17 cellular contexts compared by ENCODE assay signal in genomic region chr19:38741670-38742069, GRCh38. TPM values are rescaled to one million over a fixed set of nuclear protein-coding genes. Genes with fewer than 3 reads are reported as not detected.
DNase-seq lines count a peak whose midpoint lies in the region; ATAC-seq and TF ChIP-seq lines count a peak whose summit lies in the region.
"Had no signal": no experiment of that assay in that cellular context is flagged by ENCODE, and none has a peak within 500 bp of the region (broad histone marks: within the 10 kb centered on the region; RNA-seq: fewer than 3 reads in every experiment).

No MANE protein-coding gene starts in this region.

- H3K36me3 Mint-ChIP-seq in activated B cell treated with CpG ODN at 0.5 μM for 24 hours (ENCODE audit: low read depth) = no peaks in the 10 kb centered on the region
- no peaks in the 10 kb centered on the region for H3K36me3 Mint-ChIP-seq in nephron progenitor cell (ENCODE audit: low read depth)

- ATAC-seq in activated B cell treated with CpG ODN at 0.5 μM for 24 hours (ENCODE audit: low read depth) = no peak
- no peak for ATAC-seq in left cardiac atrium
- ATAC-seq in GM18870 (IDR thresholded peaks at IDR 0.05; ENCODE audit: unreplicated experiment) = no peak
- ATAC-seq: A549 had no signal

- intact Hi-C loops in activated B cell treated with CpG ODN at 0.5 μM for 24 hours (cut with micrococcal nuclease) (no loop called here), left cardiac atrium (cut with DNase I) (no loop called here)

- TF ChIP-seq CTCF in activated B cell treated with CpG ODN at 0.5 μM for 24 hours (IDR thresholded peaks at IDR 0.05) (no peak), nephron progenitor cell (IDR thresholded peaks at IDR 0.05) (no peak)

- H3K27ac Mint-ChIP-seq in activated B cell treated with CpG ODN at 0.5 μM for 24 hours = peak overlapping the region; percentile 53
- H3K27ac Mint-ChIP-seq in nephron progenitor cell = peak overlapping the region; percentile 47

- DNase-seq in 8988T (peak; percentile 42), ELF-1 (ENCODE audit: low read depth, low spot score) (peak; percentile 1), activated B cell treated with CpG ODN at 0.5 μM for 24 hours (no peak), nephron progenitor cell (no peak), left cardiac atrium (no peak), NCI-H1048 (lab: John Stamatoyannopoulos, UW) (no peak)
- DNase-seq: C1 segment of cervical spinal cord, DMS153, HCEC 1CT, KBM-7, NCI-H1436 treated with DMSO at 0.1 percent for 48 hours, NCI-H2029 treated with DMSO at 0.1 percent for 48 hours, NCI-H510A had no signal

- H3K4me3 Mint-ChIP-seq in activated B cell treated with CpG ODN at 0.5 μM for 24 hours = no peak overlapping the region
- H3K4me3 Mint-ChIP-seq in nephron progenitor cell = no peak overlapping the region

- H3K9me3 Mint-ChIP-seq in activated B cell treated with CpG ODN at 0.5 μM for 24 hours (no peaks in the 10 kb centered on the region), nephron progenitor cell (no peaks in the 10 kb centered on the region)

- CTCF ChIA-PET in activated B cell treated with CpG ODN at 0.5 μM for 24 hours (lab: Charles Lee) = no interaction called here

- POLR2A ChIA-PET in activated B cell treated with CpG ODN at 0.5 μM for 24 hours (lab: Charles Lee) = interaction anchor here (0.6 kb wide), 1 partner anchor 112 kb away, joined by 4 read pairs; no protein-coding TSS in a partner anchor

- H3K27me3 Mint-ChIP-seq in activated B cell treated with CpG ODN at 0.5 μM for 24 hours (no peaks in the 10 kb centered on the region), nephron progenitor cell (ENCODE audit: low read depth, poor library complexity) (peaks cover 31% of the 10 kb centered on the region)

- H3K4me1 Mint-ChIP-seq in activated B cell treated with CpG ODN at 0.5 μM for 24 hours = peaks cover 7% of the 10 kb centered on the region
- peaks cover 7% of the 10 kb centered on the region for H3K4me1 Mint-ChIP-seq in nephron progenitor cell

RNA-seq across cellular contexts. Expression of gene CAPN12, which starts 2.6 kb away (rescaled TPM):
- total RNA-seq in activated B cell treated with CpG ODN at 0.5 μM for 24 hours (12.4 and 14.9 TPM in 2 replicates), left cardiac atrium (under 1 TPM; 0.77 to 0.81 TPM)
- total RNA-seq: SK-MEL-5 had no signal

RNA-seq across cellular contexts. Expression of gene LGALS7, which starts 31.6 kb away (rescaled TPM):
- not detected in 2 replicates for total RNA-seq in activated B cell treated with CpG ODN at 0.5 μM for 24 hours
- not detected for total RNA-seq in left cardiac atrium
- total RNA-seq: G401, SK-MEL-5 had no signal

RNA-seq across cellular contexts. Expression of gene LGALS7B, which starts 47.3 kb away (rescaled TPM):
- total RNA-seq in activated B cell treated with CpG ODN at 0.5 μM for 24 hours (not detected in 2 replicates), left cardiac atrium (not detected)
- total RNA-seq: G401, SK-MEL-5 had no signal

Comparison
In these comparisons a context has a peak if more than half of its experiments do, and no peak if none do; other contexts are left out.
1. DNase-seq: peak in 8988T (single experiment) and ELF-1 (single experiment); none in activated B cell treated with CpG ODN at 0.5 μM for 24 hours (single experiment), nephron progenitor cell (single experiment), left cardiac atrium (single experiment) and NCI-H1048 (single experiment).